In genomic region chr15:39628821-39629220, GRCh38 we compare ENCODE assay signal across 1 cellular context.
TF ChIP-seq lines count a peak whose summit lies in the region.

No MANE protein-coding gene starts in this region.

TF ChIP-seq in GM23338, 12 proteins besides CTCF, POLR2A, EP300 and RAD21 (continued from another document):
- TF ChIP-seq REST (IDR thresholded peaks at IDR 0.05; ENCODE audit: unreplicated experiment) (no peak), CREB1 (CRISPR knock-in tag; IDR thresholded peaks at IDR 0.05; ENCODE audit: low read depth) (no peak), EZH2 (IDR thresholded peaks at IDR 0.05; ENCODE audit: low read depth, unreplicated experiment) (no peak), EZH2phosphoT487 (IDR thresholded peaks at IDR 0.05; ENCODE audit: unreplicated experiment) (no peak), JUNB (IDR thresholded peaks at IDR 0.05; ENCODE audit: unreplicated experiment) (no peak)
